ENCODE assay signal across 8 cellular contexts in the genomic region with DNA sequence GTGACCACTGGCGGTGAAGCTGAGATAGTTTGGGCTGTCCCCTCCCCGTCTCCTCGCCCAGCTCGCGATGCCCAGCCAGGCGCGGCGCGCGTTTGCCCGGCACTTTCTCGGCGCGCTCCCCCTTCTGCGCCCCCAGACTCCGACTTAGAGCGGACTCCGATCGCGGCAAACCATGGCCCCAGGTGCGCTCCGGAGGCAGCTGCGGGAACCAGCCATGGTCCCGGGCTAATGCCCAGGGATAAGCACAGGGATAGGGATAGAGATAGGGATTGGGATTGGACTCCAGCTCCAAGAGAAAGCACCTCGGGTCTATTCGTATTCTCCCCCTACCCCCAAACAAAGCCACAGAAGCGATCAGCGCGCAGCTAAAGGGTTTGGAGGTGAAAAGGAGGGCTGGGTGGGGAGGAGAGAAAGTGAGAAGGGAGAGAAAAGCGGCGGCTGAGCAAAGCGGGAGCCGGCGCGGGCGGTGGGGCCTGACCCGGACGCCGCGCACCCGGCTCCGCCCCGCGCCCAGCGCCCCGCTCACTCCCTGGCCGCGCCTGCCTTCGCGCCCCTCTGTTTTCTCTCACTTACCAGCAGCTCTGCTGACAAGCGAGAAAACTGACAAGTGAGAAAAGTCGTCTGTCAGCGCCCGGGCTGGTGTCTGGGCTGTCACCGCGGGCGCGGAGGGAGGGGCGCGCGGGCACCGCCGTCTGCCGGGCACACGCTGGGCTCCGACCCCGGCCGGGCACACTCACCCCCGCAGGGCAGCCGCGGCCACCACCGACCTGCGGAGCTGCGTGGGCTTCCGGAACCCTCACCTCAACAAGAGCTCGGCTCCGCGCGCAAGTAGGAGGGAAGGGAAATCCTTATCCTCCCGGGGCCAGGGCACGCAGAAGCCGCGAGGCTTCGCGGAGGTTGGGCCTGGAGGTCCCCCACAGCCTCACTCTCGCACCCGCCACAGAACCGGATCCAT. TPM values are rescaled to one million over a fixed set of nuclear protein-coding genes. Genes with fewer than 3 reads are reported as not detected.
DNase-seq lines count a peak whose midpoint lies in the region; ATAC-seq and FAIRE-seq lines count a peak whose summit lies in the region.

PDE1C (minus strand) TSS at position 2 of the 955 bp plus-strand sequence.

- H3K4me3 Mint-ChIP-seq in T-helper 17 cell, result no peak within 1 kb of the TSS

- H3K4me1 Mint-ChIP-seq in T-helper 17 cell, result no peaks in the 10 kb centered on the region

- peak within 1 kb of the TSS; percentile 59 for H3K9ac ChIP-seq in ES-I3 (ENCODE audit: low read depth, low read length)

- H3K4me1 ChIP-seq in ES-I3 (ENCODE audit: insufficient read depth, low read length), result no peaks in the 10 kb centered on the region

- FAIRE-seq in RCC 7860 (lab: Jason Lieb, UNC), result no peak

- no peaks in the 10 kb centered on the region for H3K9me3 ChIP-seq in ES-I3 (ENCODE audit: control insufficient read depth, insufficient read depth, low read length)
- no peaks in the 10 kb centered on the region for H3K9me3 ChIP-seq in T-helper 17 cell (ENCODE audit: control insufficient read depth, low read length, poor library complexity, severe bottlenecking)

- DNase-seq in anterior cingulate cortex (lab: John Stamatoyannopoulos, UW), result peak in 30 of 58 donors; percentile 25 to 66 (median 46)
- DNase-seq in hypothalamus (lab: John Stamatoyannopoulos, UW), result peak in 31 of 51 donors; percentile 9 to 73 (median 49)
- peak; percentile 72 for DNase-seq in retina
- DNase-seq in cerebellar nuclear complex (lab: John Stamatoyannopoulos, UW), result no peak
- DNase-seq in NCI-H1930 (lab: John Stamatoyannopoulos, UW), result no peak
- DNase-seq in T-helper 17 cell, result no peak
- no peak for DNase-seq in RCC 7860 (ENCODE audit: low spot score)

- no peak for ATAC-seq in T-helper 17 cell

- H3K27ac Mint-ChIP-seq in T-helper 17 cell, result no peak within 1 kb of the TSS

- no peaks in the 10 kb centered on the region for H3K36me3 Mint-ChIP-seq in T-helper 17 cell (ENCODE audit: low read depth)

- peaks cover 13% of the 10 kb centered on the region for H3K27me3 Mint-ChIP-seq in T-helper 17 cell

- no peaks in the 10 kb centered on the region for H3K36me3 ChIP-seq in ES-I3 (ENCODE audit: insufficient read depth, low read length)

RNA-seq across cellular contexts. Expression of gene PDE1C, which starts in this region (rescaled TPM):
- total RNA-seq in T-helper 17 cell, result not detected

Comparison
In these comparisons a context has a peak if more than half of its experiments do, and no peak if none do; other contexts are left out.
1. DNase-seq: peak in anterior cingulate cortex (30 of 58), hypothalamus (31 of 51) and retina (single experiment); none in cerebellar nuclear complex (0 of 2), NCI-H1930 (0 of 2), T-helper 17 cell (0 of 3) and RCC 7860 (single experiment).